33 cellular contexts compared by ENCODE assay signal in genomic region chr1:88538222-88538899, GRCh38.
"Had no signal": no experiment of that assay in that cellular context is flagged by ENCODE, and none has a peak within 500 bp of the region (broad histone marks: within the 10 kb centered on the region; RNA-seq: fewer than 3 reads in every experiment).

No MANE protein-coding gene starts in this region.

- H3K27me3 Mint-ChIP-seq: activated naive CD8-positive, alpha-beta T cell treated with anti-CD3 and anti-CD28 coated beads for 36 hours had no signal

- H3K4me1 Mint-ChIP-seq: activated CD4-positive, alpha-beta memory T cell treated with anti-CD3 and anti-CD28 coated beads, Interleukin-2, amount 10 ng/mL, durations not matched to agents 7 days and 5 days; activated CD4-positive, alpha-beta T cell treated with anti-CD3 and anti-CD28 coated beads for 36 hours; activated CD4-positive, alpha-beta T cell treated with anti-CD3 and anti-CD28 coated beads, Interleukin-2, amount 10 ng/mL, durations not matched to agents 7 days and 5 days; activated CD8-positive, alpha-beta memory T cell treated with anti-CD3 and anti-CD28 coated beads, Interleukin-2, amount 10 ng/mL, durations not matched to agents 7 days and 5 days; activated naive CD8-positive, alpha-beta T cell treated with anti-CD3 and anti-CD28 coated beads for 36 hours had no signal

- H3K9me3 Mint-ChIP-seq: activated CD4-positive, alpha-beta memory T cell treated with anti-CD3 and anti-CD28 coated beads, Interleukin-2, amount 10 ng/mL, durations not matched to agents 7 days and 5 days; activated CD4-positive, alpha-beta T cell treated with anti-CD3 and anti-CD28 coated beads, Interleukin-2, amount 10 ng/mL, durations not matched to agents 7 days and 5 days; activated naive CD4-positive, alpha-beta T cell treated with anti-CD3 and anti-CD28 coated beads for 36 hours; activated naive CD4-positive, alpha-beta T cell treated with anti-CD3 and anti-CD28 coated beads, Interleukin-2, amount 50 U/mL, for 72 hours; activated naive CD8-positive, alpha-beta T cell treated with anti-CD3 and anti-CD28 coated beads for 36 hours; activated T-cell treated with anti-CD3 and anti-CD28 coated beads, Interleukin-2, amount 50 U/mL, for 24 hours; T-helper 1 cell treated with Interleukin-12 subunit alpha and Interleukin-12 subunit beta and Interleukin-4 antibody, amounts not matched to agents 30 μg/mL and 1 μg/mL, for 36 hours; T-helper 2 cell treated with Interferon-gamma antibody and Interleukin-4, amounts not matched to agents 5 μg/mL and 100 μg/mL, for 36 hours had no signal

- DNase-seq: activated CD4-positive, alpha-beta memory T cell treated with anti-CD3 and anti-CD28 coated beads, Interleukin-2, amount 10 ng/mL, durations not matched to agents 7 days and 5 days; activated CD4-positive, alpha-beta T cell treated with anti-CD3 and anti-CD28 coated beads for 1 hour; activated CD4-positive, alpha-beta T cell treated with anti-CD3 and anti-CD28 coated beads for 36 hours; activated CD4-positive, alpha-beta T cell treated with anti-CD3 and anti-CD28 coated beads for 48 hours; activated CD4-positive, alpha-beta T cell treated with anti-CD3 and anti-CD28 coated beads, Interleukin-2, amount 10 ng/mL, durations not matched to agents 7 days and 5 days; activated CD4-positive, alpha-beta T cell treated with anti-CD3 and anti-CD28 coated beads, Interleukin-2, amount 50 U/mL, for 48 hours; activated CD4-positive, CD25-positive, alpha-beta regulatory T cell; activated CD8-positive, alpha-beta memory T cell treated with anti-CD3 and anti-CD28 coated beads for 24 hours; activated CD8-positive, alpha-beta memory T cell treated with anti-CD3 and anti-CD28 coated beads, Interleukin-2, amount 10 ng/mL, durations not matched to agents 7 days and 5 days; activated CD8-positive, alpha-beta memory T cell treated with anti-CD3 and anti-CD28 coated beads, Interleukin-2, amount 50 U/mL, for 48 hours; activated CD8-positive, alpha-beta T cell treated with anti-CD3 and anti-CD28 coated beads, Interleukin-2, amount 10 ng/mL, durations not matched to agents 7 days and 5 days; activated effector memory CD4-positive, alpha-beta T cell treated with anti-CD3 and anti-CD28 coated beads, Interleukin-2, amount 50 U/mL, for 16 hours; activated gamma-delta T cell treated with Interleukin-2 at 50 U/mL for 16 hours; activated naive CD4-positive, alpha-beta T cell; activated naive CD4-positive, alpha-beta T cell treated with anti-CD3 and anti-CD28 coated beads for 36 hours; activated naive CD4-positive, alpha-beta T cell treated with anti-CD3 and anti-CD28 coated beads, Interleukin-2, amount 50 U/mL, for 16 hours; activated naive CD8-positive, alpha-beta T cell treated with anti-CD3 and anti-CD28 coated beads for 36 hours; activated T-cell treated with anti-CD3 and anti-CD28 coated beads, Interleukin-2, amount 50 U/mL, for 24 hours; activated T-cell treated with anti-CD3 and anti-CD28 coated beads, Interleukin-2, amount 50 U/mL, for 48 hours; adrenal gland; amniotic stem cell; aorta; body of pancreas; brain microvascular endothelial cell; central memory CD4-positive, alpha-beta T cell; T-helper 1 cell; T-helper 2 cell; T-helper 9 cell had no signal

- H3K4me3 ChIP-seq: adrenal gland, body of pancreas, breast epithelium had no signal

- H3K4me3 Mint-ChIP-seq: activated CD4-positive, alpha-beta memory T cell treated with anti-CD3 and anti-CD28 coated beads, Interleukin-2, amount 10 ng/mL, durations not matched to agents 7 days and 5 days; activated CD4-positive, alpha-beta T cell treated with anti-CD3 and anti-CD28 coated beads for 36 hours; activated CD4-positive, alpha-beta T cell treated with anti-CD3 and anti-CD28 coated beads, Interleukin-2, amount 10 ng/mL, durations not matched to agents 7 days and 5 days; activated CD8-positive, alpha-beta memory T cell treated with anti-CD3 and anti-CD28 coated beads, Interleukin-2, amount 10 ng/mL, durations not matched to agents 7 days and 5 days; activated CD8-positive, alpha-beta T cell treated with anti-CD3 and anti-CD28 coated beads, Interleukin-2, amount 10 ng/mL, durations not matched to agents 7 days and 5 days; activated naive CD4-positive, alpha-beta T cell treated with anti-CD3 and anti-CD28 coated beads for 36 hours; activated naive CD8-positive, alpha-beta T cell treated with anti-CD3 and anti-CD28 coated beads for 36 hours; activated T-cell treated with anti-CD3 and anti-CD28 coated beads, Interleukin-2, amount 50 U/mL, for 24 hours; T-helper 1 cell treated with Interleukin-12 subunit alpha and Interleukin-12 subunit beta and Interleukin-4 antibody, amounts not matched to agents 30 μg/mL and 1 μg/mL, for 36 hours; T-helper 2 cell treated with Interferon-gamma antibody and Interleukin-4, amounts not matched to agents 5 μg/mL and 100 μg/mL, for 36 hours had no signal

- H3K27ac Mint-ChIP-seq: activated CD4-positive, alpha-beta memory T cell treated with anti-CD3 and anti-CD28 coated beads, Interleukin-2, amount 10 ng/mL, durations not matched to agents 7 days and 5 days; activated CD4-positive, alpha-beta T cell treated with anti-CD3 and anti-CD28 coated beads for 36 hours; activated CD4-positive, alpha-beta T cell treated with anti-CD3 and anti-CD28 coated beads, Interleukin-2, amount 10 ng/mL, durations not matched to agents 7 days and 5 days; activated CD8-positive, alpha-beta memory T cell treated with anti-CD3 and anti-CD28 coated beads, Interleukin-2, amount 10 ng/mL, durations not matched to agents 7 days and 5 days; activated CD8-positive, alpha-beta T cell treated with anti-CD3 and anti-CD28 coated beads, Interleukin-2, amount 10 ng/mL, durations not matched to agents 7 days and 5 days; activated naive CD4-positive, alpha-beta T cell treated with anti-CD3 and anti-CD28 coated beads for 36 hours; activated naive CD4-positive, alpha-beta T cell treated with anti-CD3 and anti-CD28 coated beads, Interleukin-2, amount 50 U/mL, for 72 hours; activated naive CD8-positive, alpha-beta T cell treated with anti-CD3 and anti-CD28 coated beads for 36 hours; activated T-cell treated with anti-CD3 and anti-CD28 coated beads, Interleukin-2, amount 50 U/mL, for 24 hours; T-helper 1 cell treated with Interleukin-12 subunit alpha and Interleukin-12 subunit beta and Interleukin-4 antibody, amounts not matched to agents 30 μg/mL and 1 μg/mL, for 36 hours; T-helper 2 cell treated with Interferon-gamma antibody and Interleukin-4, amounts not matched to agents 5 μg/mL and 100 μg/mL, for 36 hours had no signal

- H3K9me3 ChIP-seq: adrenal gland, body of pancreas, breast epithelium had no signal

- ATAC-seq: activated CD4-positive, alpha-beta T cell treated with anti-CD3 and anti-CD28 coated beads for 36 hours; activated CD4-positive, CD25-positive, alpha-beta regulatory T cell treated with anti-CD3 and anti-CD28 coated beads, Interleukin-2, amount 50 U/mL, for 24 hours; activated CD8-positive, alpha-beta memory T cell treated with anti-CD3 and anti-CD28 coated beads, Interleukin-2, amount 10 ng/mL, durations not matched to agents 7 days and 5 days; activated CD8-positive, alpha-beta T cell treated with anti-CD3 and anti-CD28 coated beads, Interleukin-2, amount 10 ng/mL, durations not matched to agents 7 days and 5 days; activated naive CD4-positive, alpha-beta T cell treated with anti-CD3 and anti-CD28 coated beads, Interleukin-2, amount 50 U/mL, for 72 hours; body of pancreas had no signal

- H3K27me3 ChIP-seq: adrenal gland, body of pancreas, brain microvascular endothelial cell, breast epithelium had no signal

- H3K36me3 ChIP-seq: adrenal gland, brain microvascular endothelial cell, breast epithelium had no signal

- H3K36me3 Mint-ChIP-seq: activated CD8-positive, alpha-beta memory T cell treated with anti-CD3 and anti-CD28 coated beads, Interleukin-2, amount 10 ng/mL, durations not matched to agents 7 days and 5 days; activated naive CD4-positive, alpha-beta T cell treated with anti-CD3 and anti-CD28 coated beads, Interleukin-2, amount 50 U/mL, for 72 hours; activated naive CD8-positive, alpha-beta T cell treated with anti-CD3 and anti-CD28 coated beads for 36 hours had no signal
